In genomic region chr1:116825735-116826438, GRCh38 we compare ENCODE assay signal across 9 cellular contexts.
DNase-seq lines count a peak whose midpoint lies in the region; ATAC-seq and TF ChIP-seq lines count a peak whose summit lies in the region.
"Had no signal": no experiment of that assay in that cellular context is flagged by ENCODE, and none has a peak within 500 bp of the region (broad histone marks: within the 10 kb centered on the region; RNA-seq: fewer than 3 reads in every experiment).

No MANE protein-coding gene starts in this region.

- H3K36me3 Mint-ChIP-seq in activated CD8-positive, alpha-beta memory T cell treated with anti-CD3 and anti-CD28 coated beads, Interleukin-2, amount 10 ng/mL, durations not matched to agents 7 days and 5 days: peaks cover 17% of the 10 kb centered on the region
- H3K36me3 Mint-ChIP-seq in endodermal cell (ENCODE audit: low read depth): no peaks in the 10 kb centered on the region

- H3K4me3 ChIP-seq in endodermal cell (ENCODE audit: low read length): no peak overlapping the region

- H3K9me3 Mint-ChIP-seq in activated CD8-positive, alpha-beta memory T cell treated with anti-CD3 and anti-CD28 coated beads, Interleukin-2, amount 10 ng/mL, durations not matched to agents 7 days and 5 days (ENCODE audit: low read depth): no peaks in the 10 kb centered on the region
- H3K9me3 Mint-ChIP-seq in endodermal cell: no peaks in the 10 kb centered on the region

- H3K9ac ChIP-seq in endodermal cell (ENCODE audit: extremely low read depth, low read length, poor library complexity, severe bottlenecking): no peak overlapping the region

- peaks cover 55% of the 10 kb centered on the region for H3K4me1 Mint-ChIP-seq in activated CD8-positive, alpha-beta memory T cell treated with anti-CD3 and anti-CD28 coated beads, Interleukin-2, amount 10 ng/mL, durations not matched to agents 7 days and 5 days
- H3K4me1 Mint-ChIP-seq in endodermal cell: peaks cover 36% of the 10 kb centered on the region

- H3K27ac Mint-ChIP-seq in activated CD8-positive, alpha-beta memory T cell treated with anti-CD3 and anti-CD28 coated beads, Interleukin-2, amount 10 ng/mL, durations not matched to agents 7 days and 5 days: peak overlapping the region; percentile 96
- peak overlapping the region; percentile 67 for H3K27ac Mint-ChIP-seq in endodermal cell

- no peaks in the 10 kb centered on the region for H3K9me3 ChIP-seq in endodermal cell (ENCODE audit: control insufficient read depth, low read length)

- DNase-seq in activated CD8-positive, alpha-beta memory T cell treated with anti-CD3 and anti-CD28 coated beads, Interleukin-2, amount 10 ng/mL, durations not matched to agents 7 days and 5 days: no peak
- no peak for DNase-seq in activated CD8-positive, alpha-beta memory T cell treated with anti-CD3 and anti-CD28 coated beads, Interleukin-2, amount 50 U/mL, for 4 hours
- DNase-seq in NCI-H524 treated with DMSO at 0.1 percent for 48 hours (lab: John Stamatoyannopoulos, UW) (peak; percentile 85), endodermal cell (peak; percentile 58), AG08395 (ENCODE audit: low spot score) (no peak), NCI-H128 (lab: John Stamatoyannopoulos, UW; ENCODE audit: unreplicated experiment) (no peak)
- DNase-seq: nucleus accumbens had no signal

- peak overlapping the region; percentile 66 for H3K4me3 Mint-ChIP-seq in activated CD8-positive, alpha-beta memory T cell treated with anti-CD3 and anti-CD28 coated beads, Interleukin-2, amount 10 ng/mL, durations not matched to agents 7 days and 5 days
- H3K4me3 Mint-ChIP-seq in endodermal cell: no peak overlapping the region

- H3K27ac ChIP-seq in endodermal cell (ENCODE audit: low read depth, low read length) (peak overlapping the region; percentile 88), temporal lobe (ENCODE audit: low read depth, low read length) (peak overlapping the region; percentile 73)

- peaks cover 6% of the 10 kb centered on the region for H3K4me1 ChIP-seq in endodermal cell (ENCODE audit: control insufficient read depth, insufficient read depth, low read length)

- peak; percentile 15 for TF ChIP-seq CTCF in endodermal cell (conservative IDR thresholded peaks at IDR 0.05)

- H3K36me3 ChIP-seq in endodermal cell (ENCODE audit: control insufficient read depth, insufficient read depth, low read length): no peaks in the 10 kb centered on the region

- H3K27me3 Mint-ChIP-seq in activated CD8-positive, alpha-beta memory T cell treated with anti-CD3 and anti-CD28 coated beads, Interleukin-2, amount 10 ng/mL, durations not matched to agents 7 days and 5 days: no peaks in the 10 kb centered on the region
- H3K27me3 Mint-ChIP-seq in endodermal cell (ENCODE audit: insufficient read depth): no peaks in the 10 kb centered on the region

- H3K27me3 ChIP-seq in endodermal cell (ENCODE audit: control insufficient read depth, insufficient read depth, low read length, poor library complexity, severe bottlenecking): no peaks in the 10 kb centered on the region

- 90 to 93% methylated on average over 3 to 10 of the region's 10 CpGs for WGBS in endodermal cell (ENCODE audit: insufficient coverage in 1 of 2, insufficient read length in 1 of 2), 2 experiments

- no peak for ATAC-seq in activated CD8-positive, alpha-beta memory T cell treated with anti-CD3 and anti-CD28 coated beads, Interleukin-2, amount 10 ng/mL, durations not matched to agents 7 days and 5 days
- ATAC-seq in HG02759 (IDR thresholded peaks at IDR 0.05; ENCODE audit: unreplicated experiment): no peak

- CTCF ChIA-PET in activated CD8-positive, alpha-beta memory T cell treated with anti-CD3 and anti-CD28 coated beads, Interleukin-2, amount 10 ng/mL, durations not matched to agents 7 days and 5 days (lab: Charles Lee): interaction anchor here (0.9 to 3.8 kb wide), 7 partner anchors 9 to 89 kb away, joined by 3 to 34 read pairs (median 11); partner anchors contain the start of gene CD2

Comparison
In these comparisons a context has a peak if more than half of its experiments do, and no peak if none do; other contexts are left out.
1. DNase-seq: peak in NCI-H524 treated with DMSO at 0.1 percent for 48 hours (single experiment) and endodermal cell (single experiment); none in activated CD8-positive, alpha-beta memory T cell treated with anti-CD3 and anti-CD28 coated beads, Interleukin-2, amount 10 ng/mL, durations not matched to agents 7 days and 5 days (single experiment), activated CD8-positive, alpha-beta memory T cell treated with anti-CD3 and anti-CD28 coated beads, Interleukin-2, amount 50 U/mL, for 4 hours (single experiment), AG08395 (single experiment) and NCI-H128 (single experiment).